Comparison of ENCODE assay signal across 25 cellular contexts in the genomic region with DNA sequence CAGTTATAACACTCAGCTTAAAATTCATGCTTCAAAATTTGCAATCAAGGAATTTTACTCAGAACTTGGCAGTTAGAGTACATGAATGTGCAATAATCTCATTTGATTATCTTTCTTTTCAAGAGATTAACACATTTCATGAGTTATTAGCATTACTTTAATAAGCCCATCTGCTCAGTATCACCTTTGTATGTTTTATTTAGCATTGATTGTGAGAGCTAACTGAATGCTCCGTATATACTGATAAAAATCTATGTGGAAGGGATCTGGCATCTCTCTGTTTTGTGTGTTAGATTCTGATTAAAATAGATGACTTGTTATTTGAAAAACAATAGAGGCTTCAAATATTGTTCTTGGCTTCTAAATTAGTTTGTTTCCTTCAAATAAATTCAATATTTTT. TPM values are rescaled to one million over a fixed set of nuclear protein-coding genes. Genes with fewer than 3 reads are reported as not detected.
"Had no signal": no experiment of that assay in that cellular context is flagged by ENCODE, and none has a peak within 500 bp of the region (broad histone marks: within the 10 kb centered on the region; RNA-seq: fewer than 3 reads in every experiment).

No MANE protein-coding gene starts in this region.

- FAIRE-seq: endothelial cell of umbilical vein, islet of Langerhans, keratinocyte had no signal

- H3K36me3 ChIP-seq: esophagus squamous epithelium, gastrocnemius medialis, heart right ventricle, left lung, lower lobe of right lung had no signal

- H3K9me3 ChIP-seq: esophagus squamous epithelium, heart right ventricle, left lung, lower lobe of right lung, mucosa of descending colon had no signal

- H3K27me3 ChIP-seq: dorsolateral prefrontal cortex, esophagus squamous epithelium, gastrocnemius medialis, heart right ventricle, left lung had no signal

- ATAC-seq: gastrocnemius medialis; heart right ventricle; left cardiac atrium; left lung; left ventricle myocardium superior; lower lobe of right lung; mucosa of descending colon; naive thymus-derived CD8-positive, alpha-beta T cell had no signal

- H3K4me1 ChIP-seq: esophagus squamous epithelium, gastrocnemius medialis, heart right ventricle, left lung, lower lobe of right lung had no signal

- H3K4me3 ChIP-seq: coronary artery, dorsolateral prefrontal cortex, esophagus squamous epithelium, gastrocnemius medialis, heart right ventricle, left lung, lower lobe of right lung, mucosa of descending colon had no signal

- DNase-seq: dermis blood vessel endothelial cell; dorsolateral prefrontal cortex; effector CD4-positive, alpha-beta T cell; effector memory CD4-positive, alpha-beta T cell; esophagus squamous epithelium; foreskin fibroblast; foreskin melanocyte; gastrocnemius medialis; glutamatergic neuron; head of caudate nucleus; heart right ventricle; hippocampal formation; left cardiac atrium; left lung; left ventricle myocardium superior; lower lobe of right lung; mesenchymal stem cell; mucosa of descending colon; naive B cell; naive thymus-derived CD8-positive, alpha-beta T cell had no signal

- H3K27ac ChIP-seq: coronary artery, dorsolateral prefrontal cortex, esophagus squamous epithelium, gastrocnemius medialis, heart right ventricle, left lung, lower lobe of right lung had no signal

RNA-seq across cellular contexts. Expression of a gene that starts 55.7 kb away (rescaled TPM):
- total RNA-seq: myocyte had no signal
